Comparison of ENCODE assay signal across 15 cellular contexts in the genomic region with DNA sequence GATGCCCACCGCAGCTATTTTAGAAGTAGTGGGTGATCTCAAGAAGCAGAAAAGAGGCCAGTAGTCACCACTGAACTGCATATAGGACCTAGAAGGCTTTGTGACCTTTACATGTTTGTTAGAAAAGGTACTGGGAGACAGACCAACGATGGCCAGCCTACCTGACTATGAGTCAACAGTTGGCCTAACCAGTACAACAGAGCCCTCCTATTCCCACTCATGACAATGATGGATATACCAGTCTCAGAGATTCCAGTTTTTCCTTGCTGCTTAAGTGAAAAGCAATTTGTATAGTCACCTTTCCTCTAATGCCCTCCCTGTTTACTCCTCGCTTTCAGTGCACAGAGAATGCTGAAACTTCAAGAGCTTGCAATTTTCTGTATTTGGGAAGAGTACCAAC.
A peak's percentile ranks its signal among the peaks of the same experiment; 100 is the strongest.
DNase-seq lines count a peak whose midpoint lies in the region; ATAC-seq and TF ChIP-seq lines count a peak whose summit lies in the region.
"Had no signal": no experiment of that assay in that cellular context is flagged by ENCODE, and none has a peak within 500 bp of the region (broad histone marks: within the 10 kb centered on the region; RNA-seq: fewer than 3 reads in every experiment).

No MANE protein-coding gene starts in this region.

- TF ChIP-seq POLR2A in right lobe of liver (IDR thresholded peaks at IDR 0.05) = no peak

- no peak overlapping the region for H3K4me3 ChIP-seq in colonic mucosa
- no peak overlapping the region for H3K4me3 ChIP-seq in right lobe of liver
- H3K4me3 ChIP-seq: adrenal gland, SJSA1, tibial artery had no signal

- H3K4me1 ChIP-seq in colonic mucosa = peaks cover 12% of the 10 kb centered on the region
- H3K4me1 ChIP-seq in right lobe of liver = peaks cover 0 to 22% (median 5%) of the 10 kb centered on the region in 4 donors

- H3K27me3 ChIP-seq in colonic mucosa = no peaks in the 10 kb centered on the region
- no peaks in the 10 kb centered on the region for H3K27me3 ChIP-seq in right lobe of liver
- H3K27me3 ChIP-seq: adrenal gland, SJSA1, tibial artery had no signal

- intact Hi-C loops in colonic mucosa (cut with DNase I) (no loop called here), right lobe of liver (cut with DNase I) (no loop called here)

- H3K27ac ChIP-seq in 22Rv1 (peak overlapping the region; percentile 70), colonic mucosa (peak overlapping the region; percentile 42), right lobe of liver (peak overlapping the region; percentile 19 to 75 (median 39))
- H3K27ac ChIP-seq: SJSA1 had no signal

- H3K9me3 ChIP-seq in colonic mucosa = no peaks in the 10 kb centered on the region
- no peaks in the 10 kb centered on the region for H3K9me3 ChIP-seq in right lobe of liver
- H3K9me3 ChIP-seq: adrenal gland, SJSA1, tibial artery had no signal

- ATAC-seq in right lobe of liver (peak; percentile 48 to 84 (median 60)), GM19328 (IDR thresholded peaks at IDR 0.05; ENCODE audit: unreplicated experiment) (no peak), HG03565 (IDR thresholded peaks at IDR 0.05; ENCODE audit: unreplicated experiment) (no peak)

- no peaks in the 10 kb centered on the region for H3K36me3 ChIP-seq in colonic mucosa
- H3K36me3 ChIP-seq in right lobe of liver = no peaks in the 10 kb centered on the region
- H3K36me3 ChIP-seq: adrenal gland, SJSA1 had no signal

- H3K9ac ChIP-seq in colonic mucosa (ENCODE audit: low read depth in 2 of 2, low read length in 2 of 2) = no peak overlapping the region

- WGBS in right lobe of liver (ENCODE audit: insufficient coverage, low coverage, low lambda C conversion rate, missing lambda C conversion rate) = 65% methylated on average over 3 of the region's 3 CpGs

- TF ChIP-seq CTCF in 22Rv1 (IDR thresholded peaks at IDR 0.05) = no peak
- TF ChIP-seq CTCF in colonic mucosa (IDR thresholded peaks at IDR 0.05) = no peak
- TF ChIP-seq CTCF in right lobe of liver (IDR thresholded peaks at IDR 0.05) = no peak

- DNase-seq in M059J (ENCODE audit: low read depth) = peak; percentile 62
- DNase-seq in colonic mucosa = no peak
- peak in 1 of 3 donors; percentile 25 for DNase-seq in right lobe of liver
- no peak for DNase-seq in NCI-H510A treated with DMSO at 0.1 percent for 48 hours (lab: John Stamatoyannopoulos, UW)
- no peak for DNase-seq in globus pallidus (ENCODE audit: low spot score)
- DNase-seq: adrenal gland, DMS79 treated with DMSO at 0.1 percent for 48 hours, GOT3, NCI-H1092, NCI-H524, tibial artery had no signal

Comparison
In these comparisons a context has a peak if more than half of its experiments do, and no peak if none do; other contexts are left out.
1. ATAC-seq: peak in right lobe of liver (4 of 4); none in GM19328 (single experiment) and HG03565 (single experiment).
2. Peak in every context shown above with its lines, with median percentiles within 50 percentile points of each other: H3K27ac ChIP-seq.